In the genomic region with DNA sequence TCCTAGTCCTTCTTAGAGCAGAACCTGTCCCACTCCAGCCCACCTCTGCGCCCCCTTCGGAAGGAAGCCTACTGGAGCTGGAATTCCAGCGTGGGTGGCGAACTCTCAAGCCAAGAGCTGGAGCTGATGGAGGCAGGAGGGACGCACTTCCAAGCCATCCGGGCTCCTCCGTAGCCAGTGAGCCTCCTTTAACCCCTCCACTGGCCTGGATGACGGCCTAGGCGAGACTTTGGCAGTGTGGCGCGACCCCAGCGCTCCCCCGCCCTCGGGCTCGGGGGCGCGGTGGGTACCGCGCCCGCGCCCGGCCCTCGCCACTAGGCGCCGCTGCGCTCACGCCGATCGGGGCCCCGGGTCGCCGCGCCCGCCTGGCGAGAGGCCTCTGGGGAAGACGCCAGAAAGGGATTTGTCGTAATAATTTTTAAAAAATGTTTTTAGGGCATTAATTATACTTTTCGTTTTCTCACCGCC, we compare ENCODE assay signal across 9 cellular contexts. TPM values are rescaled to one million over a fixed set of nuclear protein-coding genes. Genes with fewer than 3 reads are reported as not detected.
DNase-seq lines count a peak whose midpoint lies in the region; ATAC-seq, FAIRE-seq and TF ChIP-seq lines count a peak whose summit lies in the region.
"Had no signal": no experiment of that assay in that cellular context is flagged by ENCODE, and none has a peak within 500 bp of the region (broad histone marks: within the 10 kb centered on the region; RNA-seq: fewer than 3 reads in every experiment).

No MANE protein-coding gene starts in this region.

- H3K27me3 ChIP-seq in AG04450 (ENCODE audit: control insufficient read depth, insufficient read depth, low read length) (peaks cover 88% of the 10 kb centered on the region), keratinocyte (ENCODE audit: control insufficient read depth, extremely low read depth, insufficient read depth, low read length) (peaks cover 2% of the 10 kb centered on the region), upper lobe of right lung (peaks cover 100% of the 10 kb centered on the region)

- no peak for FAIRE-seq in keratinocyte (lab: Jason Lieb, UNC)

- peak; percentile 35; the same call in 1 of the 2 replicates for TF ChIP-seq CTCF in AG04450 (IDR thresholded peaks at IDR 0.05; ENCODE audit: low read depth, low read length)
- peak; percentile 49 to 69 (median 60) for TF ChIP-seq CTCF in keratinocyte (optimal IDR thresholded peaks at IDR 0.05 in 1 of 3, IDR thresholded peaks at IDR 0.05 in 1 of 3, conservative IDR thresholded peaks at IDR 0.05 in 1 of 3; ENCODE audit: extremely low read depth in 1 of 3, insufficient read depth in 2 of 3, low read length in 3 of 3)
- TF ChIP-seq CTCF in upper lobe of right lung (IDR thresholded peaks at IDR 0.05) = peak; percentile 62

- no peak for DNase-seq in AG04450 (ENCODE audit: low read depth, low spot score)
- peak; percentile 65 for DNase-seq in activated naive CD8-positive, alpha-beta T cell treated with anti-CD3 and anti-CD28 coated beads, Interleukin-2, amount 10 ng/mL, durations not matched to agents 7 days and 5 days
- DNase-seq in keratinocyte (ENCODE audit: low read depth, low spot score) = no peak
- no peak for DNase-seq in upper lobe of right lung
- DNase-seq in inferior parietal cortex (ENCODE audit: extremely low spot score) = no peak
- DNase-seq: activated T-cell treated with anti-CD3 and anti-CD28 coated beads, Interleukin-2, amount 50 U/mL, for 4 hours had no signal

- H3K27ac ChIP-seq in AG04450 (ENCODE audit: low read depth, low read length) = no peak overlapping the region
- H3K27ac ChIP-seq in keratinocyte (ENCODE audit: control insufficient read depth, insufficient read depth, low read length) = no peak overlapping the region
- H3K27ac ChIP-seq in upper lobe of right lung = no peak overlapping the region

- H3K36me3 ChIP-seq in keratinocyte (ENCODE audit: control insufficient read depth in 2 of 2, extremely low read depth in 1 of 2, insufficient read depth in 2 of 2, low read length in 2 of 2) (no peaks in the 10 kb centered on the region), upper lobe of right lung (no peaks in the 10 kb centered on the region)

- H3K27ac Mint-ChIP-seq in activated naive CD8-positive, alpha-beta T cell treated with anti-CD3 and anti-CD28 coated beads, Interleukin-2, amount 10 ng/mL, durations not matched to agents 7 days and 5 days = no peak overlapping the region

- POLR2A ChIA-PET in AG04450 (lab: Yijun Ruan, JAX) = no interaction called here
- POLR2A ChIA-PET in activated naive CD8-positive, alpha-beta T cell treated with anti-CD3 and anti-CD28 coated beads, Interleukin-2, amount 10 ng/mL, durations not matched to agents 7 days and 5 days (lab: Charles Lee) = no interaction called here

- CTCF ChIA-PET in AG04450 (lab: Charles Lee) = interaction anchor here (1.0 to 2.5 kb wide), 7 partner anchors 21 to 922 kb away, joined by 3 to 20 read pairs (median 3); no protein-coding TSS in a partner anchor

- H3K4me3 Mint-ChIP-seq in activated naive CD8-positive, alpha-beta T cell treated with anti-CD3 and anti-CD28 coated beads, Interleukin-2, amount 10 ng/mL, durations not matched to agents 7 days and 5 days = no peak overlapping the region
- H3K4me3 Mint-ChIP-seq: activated T-cell treated with anti-CD3 and anti-CD28 coated beads, Interleukin-2, amount 50 U/mL, for 4 hours had no signal

- H3K9me1 ChIP-seq in keratinocyte (ENCODE audit: control insufficient read depth, extremely low read depth, insufficient read depth, low read length) = no peaks in the 10 kb centered on the region

- H3K4me1 Mint-ChIP-seq in activated naive CD8-positive, alpha-beta T cell treated with anti-CD3 and anti-CD28 coated beads, Interleukin-2, amount 10 ng/mL, durations not matched to agents 7 days and 5 days = peaks cover 5% of the 10 kb centered on the region

- intact Hi-C loops in upper lobe of right lung (cut with DNase I) = no loop called here

- H3K4me3 ChIP-seq in AG04450 (ENCODE audit: low read depth, low read length) (no peak overlapping the region), keratinocyte (ENCODE audit: control insufficient read depth in 2 of 3, extremely low read depth in 1 of 3, insufficient read depth in 2 of 3, low read depth in 1 of 3, low read length in 3 of 3) (peak overlapping the region in 1 of 3 experiments; percentile 44), upper lobe of right lung (peak overlapping the region; percentile 14)

- peaks cover 1% of the 10 kb centered on the region for H3K36me3 Mint-ChIP-seq in activated naive CD8-positive, alpha-beta T cell treated with anti-CD3 and anti-CD28 coated beads, Interleukin-2, amount 10 ng/mL, durations not matched to agents 7 days and 5 days

- ATAC-seq in GM21381 (IDR thresholded peaks at IDR 0.05; ENCODE audit: unreplicated experiment) = peak; percentile 43
- ATAC-seq in activated naive CD8-positive, alpha-beta T cell treated with anti-CD3 and anti-CD28 coated beads, Interleukin-2, amount 10 ng/mL, durations not matched to agents 7 days and 5 days (ENCODE audit: low read depth) = no peak
- ATAC-seq in upper lobe of right lung = peak; percentile 74
- ATAC-seq in HG03469 (IDR thresholded peaks at IDR 0.05; ENCODE audit: unreplicated experiment) = no peak
- ATAC-seq in GM19395 (IDR thresholded peaks at IDR 0.05; ENCODE audit: unreplicated experiment) = no peak

- H3K4me1 ChIP-seq in keratinocyte (ENCODE audit: control insufficient read depth, extremely low read depth, insufficient read depth, low read length) = peaks cover 10% of the 10 kb centered on the region
- peaks cover 18% of the 10 kb centered on the region for H3K4me1 ChIP-seq in upper lobe of right lung

- H4K20me1 ChIP-seq in keratinocyte (ENCODE audit: control insufficient read depth, extremely low read depth, insufficient read depth, low read length) = no peaks in the 10 kb centered on the region

- H3K27me3 Mint-ChIP-seq in activated naive CD8-positive, alpha-beta T cell treated with anti-CD3 and anti-CD28 coated beads, Interleukin-2, amount 10 ng/mL, durations not matched to agents 7 days and 5 days = peaks cover 85% of the 10 kb centered on the region

- peak overlapping the region; percentile 78 for H3K4me2 ChIP-seq in keratinocyte (ENCODE audit: control insufficient read depth, extremely low read depth, insufficient read depth, low read depth, low read length)

- H3K79me2 ChIP-seq in keratinocyte (ENCODE audit: control insufficient read depth, insufficient read depth, low read length) = no peaks in the 10 kb centered on the region

- peak overlapping the region; percentile 18 for H3K9ac ChIP-seq in keratinocyte (ENCODE audit: control insufficient read depth, extremely low read depth, insufficient read depth, low read length)

- H3K9me3 Mint-ChIP-seq in activated naive CD8-positive, alpha-beta T cell treated with anti-CD3 and anti-CD28 coated beads, Interleukin-2, amount 10 ng/mL, durations not matched to agents 7 days and 5 days = no peaks in the 10 kb centered on the region
- H3K9me3 Mint-ChIP-seq: activated T-cell treated with anti-CD3 and anti-CD28 coated beads, Interleukin-2, amount 50 U/mL, for 4 hours had no signal

- dilution Hi-C loops in keratinocyte (cut with MboI; ENCODE audit: extremely low pct_ligation_motif_present, low sequenced_read_pairs) = no loop called here

- H3K9me3 ChIP-seq in AG04450 (ENCODE audit: control insufficient read depth, insufficient read depth, low read length) (peaks cover 9% of the 10 kb centered on the region; the same call in 1 of the 2 replicates), keratinocyte (ENCODE audit: control insufficient read depth, low read depth, low read length) (no peaks in the 10 kb centered on the region), upper lobe of right lung (no peaks in the 10 kb centered on the region)

- H2AFZ ChIP-seq in keratinocyte (ENCODE audit: control insufficient read depth, low read length) = peak overlapping the region; percentile 41

RNA-seq across cellular contexts. Expression of gene EMX2, which starts 5.1 kb away (rescaled TPM):
- polyA plus RNA-seq in AG04450 (2011; rRNA removed) (not detected in 2 replicates), keratinocyte (1.2 to 2.8 TPM (median 2.4 TPM) in 3 replicates)
- polyA minus RNA-seq in AG04450 (2011; rRNA and poly(A)+ RNA removed) = not detected in 2 replicates
- total RNA-seq in activated naive CD8-positive, alpha-beta T cell treated with anti-CD3 and anti-CD28 coated beads, Interleukin-2, amount 10 ng/mL, durations not matched to agents 7 days and 5 days = not detected
- 3.0 TPM for polyA plus RNA-seq in keratinocyte (2011; ENCODE audit: low read depth)
- 3.1 and 3.2 TPM in 2 replicates for polyA plus RNA-seq in keratinocyte (2011; cell fraction: cytosol; rRNA removed)
- polyA plus RNA-seq in keratinocyte (2011; cell fraction: nucleus; rRNA removed) = 1.4 and 2.1 TPM in 2 replicates
- 1.5 and 3.1 TPM in 2 replicates for polyA plus RNA-seq in keratinocyte (2012; ENCODE audit: low replicate concordance)
- 0.23 to 0.32 TPM (median 0.30 TPM) in 3 replicates for polyA minus RNA-seq in keratinocyte
- polyA minus RNA-seq in keratinocyte (2011; cell fraction: cytosol; rRNA and poly(A)+ RNA removed) = not detected
- polyA minus RNA-seq in keratinocyte (2011; cell fraction: nucleus; rRNA and poly(A)+ RNA removed) = not detected in 2 replicates
- not detected for total RNA-seq in upper lobe of right lung
- total RNA-seq: activated T-cell treated with anti-CD3 and anti-CD28 coated beads, Interleukin-2, amount 50 U/mL, for 4 hours had no signal

Comparison
In these comparisons a context has a peak if more than half of its experiments do, and no peak if none do; other contexts are left out.
1. ATAC-seq: peak in GM21381 (single experiment) and upper lobe of right lung (single experiment); none in activated naive CD8-positive, alpha-beta T cell treated with anti-CD3 and anti-CD28 coated beads, Interleukin-2, amount 10 ng/mL, durations not matched to agents 7 days and 5 days (single experiment), HG03469 (single experiment) and GM19395 (single experiment).
2. Peak in every context shown above with its lines, with median percentiles within 50 percentile points of each other: CTCF ChIP-seq.